ENCODE assay signal across 8 cellular contexts in genomic region chr11:795638-796564, GRCh38. TPM values are rescaled to one million over a fixed set of nuclear protein-coding genes. Genes with fewer than 3 reads are reported as not detected.
DNase-seq lines count a peak whose midpoint lies in the region; ATAC-seq and TF ChIP-seq lines count a peak whose summit lies in the region.

No MANE protein-coding gene starts in this region.

- H3K27ac ChIP-seq in heart right ventricle (peak overlapping the region in 9 of 10 donors; percentile 70 to 92 (median 85)), vagina (peak overlapping the region; percentile 87)

- no peak for TF ChIP-seq CTCF in GM06990 (IDR thresholded peaks at IDR 0.05; ENCODE audit: insufficient read depth, low read length, poor library complexity, severe bottlenecking)
- TF ChIP-seq CTCF in heart right ventricle (IDR thresholded peaks at IDR 0.05), result no peak
- TF ChIP-seq CTCF in vagina (IDR thresholded peaks at IDR 0.05), result no peak

- 17 to 18% methylated on average over 25 of the region's 25 CpGs for WGBS in heart right ventricle, 2 donors

- H3K9me3 ChIP-seq in heart right ventricle (no peaks in the 10 kb centered on the region), vagina (no peaks in the 10 kb centered on the region)

- peak; percentile 39 to 78 (median 64) for ATAC-seq in heart right ventricle
- no peak for ATAC-seq in HG03354 (IDR thresholded peaks at IDR 0.05; ENCODE audit: poor library complexity, severe bottlenecking, unreplicated experiment)

- H3K4me1 Mint-ChIP-seq in IgD-negative memory B cell, result peaks cover 0 to 6% (median 5%) of the 10 kb centered on the region in 3 donors
- H3K4me1 Mint-ChIP-seq in activated naive CD4-positive, alpha-beta T cell treated with anti-CD3 and anti-CD28 coated beads, Interleukin-2, amount 50 U/mL, for 24 hours, result peaks cover 7% of the 10 kb centered on the region

- DNase-seq in GM06990 (ENCODE audit: extremely low read depth, insufficient read length) (peak; percentile 80), SKM-1 (lab: John Stamatoyannopoulos, UW; ENCODE audit: unreplicated experiment) (peak; percentile 77), heart right ventricle (peak; percentile 73 to 78), renal cortical epithelial cell (ENCODE audit: low read depth) (peak; percentile 46), vagina (ENCODE audit: extremely low spot score in 2 of 2) (no peak)

- H3K4me3 Mint-ChIP-seq in IgD-negative memory B cell, result peak overlapping the region; percentile 87 to 99 (median 96)
- H3K4me3 Mint-ChIP-seq in activated naive CD4-positive, alpha-beta T cell treated with anti-CD3 and anti-CD28 coated beads, Interleukin-2, amount 50 U/mL, for 24 hours, result peak overlapping the region; percentile 90

- intact Hi-C loops in heart right ventricle (cut with DNase I) (loop anchor here in 2 of 10 donors (2.0 kb wide), 2 partner anchors 15 to 19 kb away; partner anchors contain the start of gene GATD1 (in 1 of the 2)), vagina (cut with DNase I) (no loop called here)

- no peaks in the 10 kb centered on the region for H3K9me3 Mint-ChIP-seq in IgD-negative memory B cell
- no peaks in the 10 kb centered on the region for H3K9me3 Mint-ChIP-seq in activated naive CD4-positive, alpha-beta T cell treated with anti-CD3 and anti-CD28 coated beads, Interleukin-2, amount 50 U/mL, for 24 hours

- H3K4me1 ChIP-seq in heart right ventricle, result peaks cover 17 to 42% (median 30%) of the 10 kb centered on the region in 9 donors
- H3K4me1 ChIP-seq in vagina, result peaks cover 37% of the 10 kb centered on the region

- no peaks in the 10 kb centered on the region for H3K27me3 Mint-ChIP-seq in IgD-negative memory B cell
- no peaks in the 10 kb centered on the region for H3K27me3 Mint-ChIP-seq in activated naive CD4-positive, alpha-beta T cell treated with anti-CD3 and anti-CD28 coated beads, Interleukin-2, amount 50 U/mL, for 24 hours

- peaks cover 19% of the 10 kb centered on the region for H3K36me3 ChIP-seq in GM06990 (ENCODE audit: control insufficient read depth, insufficient read depth, low read length)
- H3K36me3 ChIP-seq in heart right ventricle, result peaks cover 0 to 45% (median 5%) of the 10 kb centered on the region in 9 donors
- H3K36me3 ChIP-seq in vagina, result peaks cover 0 to 9% of the 10 kb centered on the region in 2 donors

- H3K36me3 Mint-ChIP-seq in IgD-negative memory B cell, result no peaks in the 10 kb centered on the region
- no peaks in the 10 kb centered on the region for H3K36me3 Mint-ChIP-seq in activated naive CD4-positive, alpha-beta T cell treated with anti-CD3 and anti-CD28 coated beads, Interleukin-2, amount 50 U/mL, for 24 hours

- H3K27ac Mint-ChIP-seq in IgD-negative memory B cell, result peak overlapping the region; percentile 88 to 100 (median 91)
- H3K27ac Mint-ChIP-seq in activated naive CD4-positive, alpha-beta T cell treated with anti-CD3 and anti-CD28 coated beads, Interleukin-2, amount 50 U/mL, for 24 hours, result peak overlapping the region; percentile 68

- H3K4me3 ChIP-seq in GM06990 (replicated peaks; ENCODE audit: low read depth, low read length) (peak overlapping the region; percentile 91), heart right ventricle (peak overlapping the region; percentile 41 to 99 (median 78)), vagina (peak overlapping the region; percentile 65 to 97)

- TF ChIP-seq POLR2A in vagina (IDR thresholded peaks at IDR 0.05), result no peak

- H3K27me3 ChIP-seq in GM06990 (replicated peaks; ENCODE audit: control insufficient read depth, insufficient read depth, low read length), result no peaks in the 10 kb centered on the region
- H3K27me3 ChIP-seq in heart right ventricle, result peaks cover 0 to 3% (median 0%) of the 10 kb centered on the region in 7 donors
- no peaks in the 10 kb centered on the region for H3K27me3 ChIP-seq in vagina

RNA-seq across cellular contexts. Expression of gene SLC25A22, which starts 2.2 kb away (rescaled TPM):
- polyA plus RNA-seq in IgD-negative memory B cell, result 9.5 TPM
- total RNA-seq in heart right ventricle, result 1 to 10 TPM; 2.2 to 8.6 (median 4.0) TPM
- polyA plus RNA-seq in heart right ventricle, result 10 to 100 TPM in 1 of 2 donors, 1 to 10 TPM in 1; 3.0 to 11.1 TPM
- 16.3 and 22.6 TPM in 2 replicates for total RNA-seq in renal cortical epithelial cell
- 10.3 TPM for total RNA-seq in vagina

RNA-seq across cellular contexts. Expression of gene CEND1, which starts 6.0 kb away (rescaled TPM):
- 0.99 TPM for polyA plus RNA-seq in IgD-negative memory B cell
- under 1 TPM in 9 of 10 donors, not detected in 1; 0.22 to 0.80 (median 0.38) TPM for total RNA-seq in heart right ventricle
- polyA plus RNA-seq in heart right ventricle, result under 1 TPM; 0.75 to 0.80 TPM
- total RNA-seq in renal cortical epithelial cell, result 0.60 TPM in 1 of 2 replicates, not detected in the other
- total RNA-seq in vagina, result 1.7 TPM

RNA-seq across cellular contexts. Expression of gene PIDD1, which starts 9.1 kb away (rescaled TPM):
- 6.4 TPM for polyA plus RNA-seq in IgD-negative memory B cell
- 10 to 100 TPM in 3 of 10 donors, 1 to 10 TPM in 7; 5.2 to 13.9 (median 6.9) TPM for total RNA-seq in heart right ventricle
- polyA plus RNA-seq in heart right ventricle, result 10 to 100 TPM in 1 of 2 donors, 1 to 10 TPM in 1; 6.3 to 32.4 TPM
- total RNA-seq in renal cortical epithelial cell, result 3.1 and 6.9 TPM in 2 replicates
- 16.5 TPM for total RNA-seq in vagina

RNA-seq across cellular contexts. Expression of gene RPLP2, which starts 13.9 kb away (rescaled TPM):
- polyA plus RNA-seq in IgD-negative memory B cell, result 4,588 TPM
- 1,000 to 10,000 TPM in 3 of 10 donors, 100 to 1,000 TPM in 7; 765 to 1,177 (median 850) TPM for total RNA-seq in heart right ventricle
- 1,000 to 10,000 TPM; 1,402 to 1,699 TPM for polyA plus RNA-seq in heart right ventricle
- 167 and 180 TPM in 2 replicates for total RNA-seq in renal cortical epithelial cell
- total RNA-seq in vagina, result 1,068 TPM

RNA-seq across cellular contexts. Expression of gene GATD1, which starts 18.6 kb away (rescaled TPM):
- polyA plus RNA-seq in IgD-negative memory B cell (30.7 TPM), heart right ventricle (10 to 100 TPM; 15.0 to 32.4 TPM)
- total RNA-seq in heart right ventricle (10 to 100 TPM; 20.6 to 29.4 (median 26.0) TPM), renal cortical epithelial cell (16.7 and 38.0 TPM in 2 replicates), vagina (33.4 TPM)

Comparison
In these comparisons a context has a peak if more than half of its experiments do, and no peak if none do; other contexts are left out.
1. DNase-seq: peak in GM06990 (single experiment), SKM-1 (single experiment), heart right ventricle (2 of 2) and renal cortical epithelial cell (single experiment); none in vagina (0 of 2).
2. Peak in every context shown above with its lines, with median percentiles within 50 percentile points of each other: H3K4me3 ChIP-seq.